13 cellular contexts compared by ENCODE assay signal in genomic region chr9:1619915-1620705, GRCh38.
DNase-seq lines count a peak whose midpoint lies in the region; ATAC-seq, FAIRE-seq and TF ChIP-seq lines count a peak whose summit lies in the region.
"Had no signal": no experiment of that assay in that cellular context is flagged by ENCODE, and none has a peak within 500 bp of the region (broad histone marks: within the 10 kb centered on the region; RNA-seq: fewer than 3 reads in every experiment).

No MANE protein-coding gene starts in this region.

- no peak for ATAC-seq in heart left ventricle
- no peak for ATAC-seq in Right ventricle myocardium inferior

- no peaks in the 10 kb centered on the region for H3K27me3 ChIP-seq in heart left ventricle
- no peaks in the 10 kb centered on the region for H3K27me3 ChIP-seq in NT2/D1 (ENCODE audit: insufficient read depth, insufficient read length)
- H3K27me3 ChIP-seq in ovary = no peaks in the 10 kb centered on the region
- H3K27me3 ChIP-seq: tibial nerve had no signal

- no peak overlapping the region for H3K9ac ChIP-seq in NT2/D1 (ENCODE audit: insufficient read length, low read depth)

- intact Hi-C loops in heart left ventricle (cut with DNase I) (no loop called here), Right ventricle myocardium inferior (cut with DNase I) (no loop called here), ovary (cut with DNase I) (no loop called here)

- no peak overlapping the region for H3K4me3 ChIP-seq in heart left ventricle
- no peak overlapping the region for H3K4me3 ChIP-seq in NT2/D1 (ENCODE audit: insufficient read length, low read depth)
- H3K4me3 ChIP-seq in fibroblast of pulmonary artery (replicated peaks; ENCODE audit: low read depth, low read length) = no peak overlapping the region
- H3K4me3 ChIP-seq in ovary = no peak overlapping the region
- H3K4me3 ChIP-seq: lung, tibial nerve had no signal

- H3K36me3 ChIP-seq in heart left ventricle (no peaks in the 10 kb centered on the region), NT2/D1 (ENCODE audit: insufficient read depth, insufficient read length, low read length) (no peaks in the 10 kb centered on the region), ovary (no peaks in the 10 kb centered on the region)
- H3K36me3 ChIP-seq: tibial nerve had no signal

- DNase-seq in heart left ventricle (no peak), Right ventricle myocardium inferior (ENCODE audit: missing footprints) (no peak), NT2/D1 (ENCODE audit: low read depth, low spot score) (peak; percentile 8), fibroblast of pulmonary artery (ENCODE audit: low read depth) (peak; percentile 7), urothelium cell line (ENCODE audit: low spot score) (peak; percentile 17), SHP77 (lab: John Stamatoyannopoulos, UW) (no peak), ovary (no peak)
- DNase-seq in activated naive CD4-positive, alpha-beta T cell treated with anti-CD3 and anti-CD28 coated beads, Interleukin-2, amount 50 U/mL, for 16 hours = no peak
- DNase-seq: COR-L47; cortex of kidney; stimulated activated CD4-positive, alpha-beta T cell treated with anti-CD3 and anti-CD28 coated beads, Interleukin-15, amount 100 ng/mL, for 24 hours had no signal

- TF ChIP-seq CTCF in heart left ventricle (IDR thresholded peaks at IDR 0.05) (peak in 7 of 12 donors; percentile 19 to 39 (median 27)), fibroblast of pulmonary artery (IDR thresholded peaks at IDR 0.05; ENCODE audit: low read length, missing control alignments) (no peak), ovary (IDR thresholded peaks at IDR 0.05) (no peak)

- TF ChIP-seq POLR2A in heart left ventricle (IDR thresholded peaks at IDR 0.05) (no peak), ovary (IDR thresholded peaks at IDR 0.05) (no peak)

- no peak for FAIRE-seq in urothelium cell line (lab: Jason Lieb, UNC)

- WGBS in heart left ventricle, 4 donors = 47 to 62% (median 55%) methylated on average over 8 of the region's 8 CpGs
- 54 to 55% (median 54%) methylated on average over 8 of the region's 8 CpGs for WGBS in ovary, 3 donors

- H3K27ac ChIP-seq in heart left ventricle (no peak overlapping the region), ovary (no peak overlapping the region)
- H3K27ac ChIP-seq: tibial nerve had no signal

- TF ChIP-seq EP300 in ovary (IDR thresholded peaks at IDR 0.05) = no peak

- peaks cover 0 to 10% (median 0%) of the 10 kb centered on the region in 12 donors for H3K9me3 ChIP-seq in heart left ventricle
- H3K9me3 ChIP-seq in NT2/D1 (ENCODE audit: insufficient read depth, low read length) = peaks cover 7% of the 10 kb centered on the region; the same call in 1 of the 2 replicates
- no peaks in the 10 kb centered on the region for H3K9me3 ChIP-seq in ovary
- H3K9me3 ChIP-seq: tibial nerve had no signal

- H3K4me1 ChIP-seq in heart left ventricle = no peaks in the 10 kb centered on the region
- H3K4me1 ChIP-seq in NT2/D1 (ENCODE audit: insufficient read depth, insufficient read length) = no peaks in the 10 kb centered on the region
- no peaks in the 10 kb centered on the region for H3K4me1 ChIP-seq in ovary (ENCODE audit: insufficient read depth)
- H3K4me1 ChIP-seq: tibial nerve had no signal

Comparison
In these comparisons a context has a peak if more than half of its experiments do, and no peak if none do; other contexts are left out.
1. DNase-seq: peak in NT2/D1 (single experiment), fibroblast of pulmonary artery (single experiment) and urothelium cell line (single experiment); none in heart left ventricle (0 of 5), Right ventricle myocardium inferior (single experiment), activated naive CD4-positive, alpha-beta T cell treated with anti-CD3 and anti-CD28 coated beads, Interleukin-2, amount 50 U/mL, for 16 hours (single experiment), SHP77 (0 of 2) and ovary (0 of 5).
2. CTCF ChIP-seq: peak in heart left ventricle (7 of 12); none in fibroblast of pulmonary artery (single experiment) and ovary (0 of 3).